In the genomic region with DNA sequence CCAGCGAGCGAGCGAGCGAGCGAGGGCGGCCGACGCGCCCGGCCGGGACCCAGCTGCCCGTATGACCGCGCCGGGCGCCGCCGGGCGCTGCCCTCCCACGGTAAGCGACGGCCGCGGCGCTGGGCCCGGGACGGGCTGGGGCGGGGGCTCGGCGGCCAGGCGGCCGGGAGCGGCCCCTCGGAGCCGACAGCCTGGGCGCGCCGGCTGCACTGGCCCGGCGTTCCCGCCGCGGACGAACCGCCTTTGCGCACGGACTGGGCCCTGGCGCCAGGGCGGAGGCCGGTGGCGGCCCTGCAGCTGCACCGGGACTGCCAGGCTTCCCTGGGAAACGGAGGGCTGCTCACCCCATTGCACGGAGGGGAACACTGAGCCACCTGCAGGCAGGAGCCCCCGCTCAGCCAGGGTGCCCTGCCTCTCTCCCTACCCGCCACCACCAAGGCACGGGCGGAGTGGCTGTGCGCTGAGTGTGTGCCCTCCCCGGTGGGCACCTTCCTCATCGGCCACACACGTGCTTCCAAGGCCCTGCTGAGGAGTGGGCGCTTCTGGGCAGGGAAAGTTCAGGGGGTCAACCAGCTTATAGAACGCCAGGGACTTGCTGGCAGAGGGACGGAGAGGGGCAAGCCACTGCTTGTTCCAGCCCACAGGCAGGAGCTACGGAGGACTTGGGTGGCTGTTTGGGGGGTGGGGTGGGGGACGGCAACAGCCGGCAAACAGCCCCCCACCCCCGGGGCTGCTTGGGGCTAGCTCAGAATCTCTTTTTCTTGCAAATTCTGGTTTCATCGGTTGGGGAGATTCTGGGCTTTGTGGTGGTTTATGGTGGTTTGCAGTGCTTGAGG, we compare ENCODE assay signal across 1 cellular context.
A peak's percentile ranks its signal among the peaks of the same experiment; 100 is the strongest.
TF ChIP-seq lines count a peak whose summit lies in the region.

No MANE protein-coding gene starts in this region.

TF ChIP-seq in HEK293, 187 proteins besides CTCF, POLR2A, EP300 and RAD21 (continued from another document):
- TF ChIP-seq, protein P1, sequence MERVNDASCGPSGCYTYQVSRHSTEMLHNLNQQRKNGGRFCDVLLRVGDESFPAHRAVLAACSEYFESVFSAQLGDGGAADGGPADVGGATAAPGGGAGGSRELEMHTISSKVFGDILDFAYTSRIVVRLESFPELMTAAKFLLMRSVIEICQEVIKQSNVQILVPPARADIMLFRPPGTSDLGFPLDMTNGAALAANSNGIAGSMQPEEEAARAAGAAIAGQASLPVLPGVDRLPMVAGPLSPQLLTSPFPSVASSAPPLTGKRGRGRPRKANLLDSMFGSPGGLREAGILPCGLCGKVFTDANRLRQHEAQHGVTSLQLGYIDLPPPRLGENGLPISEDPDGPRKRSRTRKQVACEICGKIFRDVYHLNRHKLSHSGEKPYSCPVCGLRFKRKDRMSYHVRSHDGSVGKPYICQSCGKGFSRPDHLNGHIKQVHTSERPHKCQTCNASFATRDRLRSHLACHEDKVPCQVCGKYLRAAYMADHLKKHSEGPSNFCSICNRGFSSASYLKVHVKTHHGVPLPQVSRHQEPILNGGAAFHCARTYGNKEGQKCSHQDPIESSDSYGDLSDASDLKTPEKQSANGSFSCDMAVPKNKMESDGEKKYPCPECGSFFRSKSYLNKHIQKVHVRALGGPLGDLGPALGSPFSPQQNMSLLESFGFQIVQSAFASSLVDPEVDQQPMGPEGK (tag by site-specific recombination; IDR thresholded peaks at IDR 0.05), result peak; percentile 61; the same call in 1 of the 2 replicates
- TF ChIP-seq, protein P2, sequence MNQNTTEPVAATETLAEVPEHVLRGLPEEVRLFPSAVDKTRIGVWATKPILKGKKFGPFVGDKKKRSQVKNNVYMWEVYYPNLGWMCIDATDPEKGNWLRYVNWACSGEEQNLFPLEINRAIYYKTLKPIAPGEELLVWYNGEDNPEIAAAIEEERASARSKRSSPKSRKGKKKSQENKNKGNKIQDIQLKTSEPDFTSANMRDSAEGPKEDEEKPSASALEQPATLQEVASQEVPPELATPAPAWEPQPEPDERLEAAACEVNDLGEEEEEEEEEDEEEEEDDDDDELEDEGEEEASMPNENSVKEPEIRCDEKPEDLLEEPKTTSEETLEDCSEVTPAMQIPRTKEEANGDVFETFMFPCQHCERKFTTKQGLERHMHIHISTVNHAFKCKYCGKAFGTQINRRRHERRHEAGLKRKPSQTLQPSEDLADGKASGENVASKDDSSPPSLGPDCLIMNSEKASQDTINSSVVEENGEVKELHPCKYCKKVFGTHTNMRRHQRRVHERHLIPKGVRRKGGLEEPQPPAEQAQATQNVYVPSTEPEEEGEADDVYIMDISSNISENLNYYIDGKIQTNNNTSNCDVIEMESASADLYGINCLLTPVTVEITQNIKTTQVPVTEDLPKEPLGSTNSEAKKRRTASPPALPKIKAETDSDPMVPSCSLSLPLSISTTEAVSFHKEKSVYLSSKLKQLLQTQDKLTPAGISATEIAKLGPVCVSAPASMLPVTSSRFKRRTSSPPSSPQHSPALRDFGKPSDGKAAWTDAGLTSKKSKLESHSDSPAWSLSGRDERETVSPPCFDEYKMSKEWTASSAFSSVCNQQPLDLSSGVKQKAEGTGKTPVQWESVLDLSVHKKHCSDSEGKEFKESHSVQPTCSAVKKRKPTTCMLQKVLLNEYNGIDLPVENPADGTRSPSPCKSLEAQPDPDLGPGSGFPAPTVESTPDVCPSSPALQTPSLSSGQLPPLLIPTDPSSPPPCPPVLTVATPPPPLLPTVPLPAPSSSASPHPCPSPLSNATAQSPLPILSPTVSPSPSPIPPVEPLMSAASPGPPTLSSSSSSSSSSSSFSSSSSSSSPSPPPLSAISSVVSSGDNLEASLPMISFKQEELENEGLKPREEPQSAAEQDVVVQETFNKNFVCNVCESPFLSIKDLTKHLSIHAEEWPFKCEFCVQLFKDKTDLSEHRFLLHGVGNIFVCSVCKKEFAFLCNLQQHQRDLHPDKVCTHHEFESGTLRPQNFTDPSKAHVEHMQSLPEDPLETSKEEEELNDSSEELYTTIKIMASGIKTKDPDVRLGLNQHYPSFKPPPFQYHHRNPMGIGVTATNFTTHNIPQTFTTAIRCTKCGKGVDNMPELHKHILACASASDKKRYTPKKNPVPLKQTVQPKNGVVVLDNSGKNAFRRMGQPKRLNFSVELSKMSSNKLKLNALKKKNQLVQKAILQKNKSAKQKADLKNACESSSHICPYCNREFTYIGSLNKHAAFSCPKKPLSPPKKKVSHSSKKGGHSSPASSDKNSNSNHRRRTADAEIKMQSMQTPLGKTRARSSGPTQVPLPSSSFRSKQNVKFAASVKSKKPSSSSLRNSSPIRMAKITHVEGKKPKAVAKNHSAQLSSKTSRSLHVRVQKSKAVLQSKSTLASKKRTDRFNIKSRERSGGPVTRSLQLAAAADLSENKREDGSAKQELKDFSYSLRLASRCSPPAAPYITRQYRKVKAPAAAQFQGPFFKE (tag by site-specific recombination; IDR thresholded peaks at IDR 0.05; ENCODE audit: borderline replicate concordance), result no peak
- TF ChIP-seq, protein P3, sequence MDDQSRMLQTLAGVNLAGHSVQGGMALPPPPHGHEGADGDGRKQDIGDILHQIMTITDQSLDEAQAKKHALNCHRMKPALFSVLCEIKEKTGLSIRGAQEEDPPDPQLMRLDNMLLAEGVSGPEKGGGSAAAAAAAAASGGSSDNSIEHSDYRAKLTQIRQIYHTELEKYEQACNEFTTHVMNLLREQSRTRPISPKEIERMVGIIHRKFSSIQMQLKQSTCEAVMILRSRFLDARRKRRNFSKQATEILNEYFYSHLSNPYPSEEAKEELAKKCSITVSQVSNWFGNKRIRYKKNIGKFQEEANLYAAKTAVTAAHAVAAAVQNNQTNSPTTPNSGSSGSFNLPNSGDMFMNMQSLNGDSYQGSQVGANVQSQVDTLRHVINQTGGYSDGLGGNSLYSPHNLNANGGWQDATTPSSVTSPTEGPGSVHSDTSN (CRISPR knock-in tag; IDR thresholded peaks at IDR 0.05), result no peak
- TF ChIP-seq YY1 (tag by site-specific recombination; IDR thresholded peaks at IDR 0.05) (no peak), ZNF2 (tag by site-specific recombination; IDR thresholded peaks at IDR 0.05) (0 out of 2 replicates have a peak, but pooled peaks have one; percentile 22), ZNF121 (tag by site-specific recombination; IDR thresholded peaks at IDR 0.05) (peak; percentile 24; the same call in 1 of the 2 replicates), ZNF366 (tag by site-specific recombination; conservative IDR thresholded peaks at IDR 0.05) (no peak), ZNF596 (tag by site-specific recombination; IDR thresholded peaks at IDR 0.05) (no peak), ZNF654 (tag by site-specific recombination; IDR thresholded peaks at IDR 0.05; ENCODE audit: low read depth) (no peak), REPIN1 (tag by site-specific recombination; IDR thresholded peaks at IDR 0.05; ENCODE audit: low read depth) (no peak), ZNF426 (tag by site-specific recombination; IDR thresholded peaks at IDR 0.05) (no peak), ZNF311 (tag by site-specific recombination; IDR thresholded peaks at IDR 0.05; ENCODE audit: borderline replicate concordance) (no peak), ZNF354C (tag by site-specific recombination; IDR thresholded peaks at IDR 0.05; ENCODE audit: borderline replicate concordance, low read depth) (no peak), ZNF610 (tag by site-specific recombination; IDR thresholded peaks at IDR 0.05; ENCODE audit: borderline replicate concordance) (no peak), ZNF146 (tag by site-specific recombination; IDR thresholded peaks at IDR 0.05) (no peak), ZNF624 (tag by site-specific recombination; IDR thresholded peaks at IDR 0.05) (no peak), ZNF777 (tag by site-specific recombination; IDR thresholded peaks at IDR 0.05; ENCODE audit: borderline replicate concordance) (no peak)
- TF ChIP-seq, protein P4, sequence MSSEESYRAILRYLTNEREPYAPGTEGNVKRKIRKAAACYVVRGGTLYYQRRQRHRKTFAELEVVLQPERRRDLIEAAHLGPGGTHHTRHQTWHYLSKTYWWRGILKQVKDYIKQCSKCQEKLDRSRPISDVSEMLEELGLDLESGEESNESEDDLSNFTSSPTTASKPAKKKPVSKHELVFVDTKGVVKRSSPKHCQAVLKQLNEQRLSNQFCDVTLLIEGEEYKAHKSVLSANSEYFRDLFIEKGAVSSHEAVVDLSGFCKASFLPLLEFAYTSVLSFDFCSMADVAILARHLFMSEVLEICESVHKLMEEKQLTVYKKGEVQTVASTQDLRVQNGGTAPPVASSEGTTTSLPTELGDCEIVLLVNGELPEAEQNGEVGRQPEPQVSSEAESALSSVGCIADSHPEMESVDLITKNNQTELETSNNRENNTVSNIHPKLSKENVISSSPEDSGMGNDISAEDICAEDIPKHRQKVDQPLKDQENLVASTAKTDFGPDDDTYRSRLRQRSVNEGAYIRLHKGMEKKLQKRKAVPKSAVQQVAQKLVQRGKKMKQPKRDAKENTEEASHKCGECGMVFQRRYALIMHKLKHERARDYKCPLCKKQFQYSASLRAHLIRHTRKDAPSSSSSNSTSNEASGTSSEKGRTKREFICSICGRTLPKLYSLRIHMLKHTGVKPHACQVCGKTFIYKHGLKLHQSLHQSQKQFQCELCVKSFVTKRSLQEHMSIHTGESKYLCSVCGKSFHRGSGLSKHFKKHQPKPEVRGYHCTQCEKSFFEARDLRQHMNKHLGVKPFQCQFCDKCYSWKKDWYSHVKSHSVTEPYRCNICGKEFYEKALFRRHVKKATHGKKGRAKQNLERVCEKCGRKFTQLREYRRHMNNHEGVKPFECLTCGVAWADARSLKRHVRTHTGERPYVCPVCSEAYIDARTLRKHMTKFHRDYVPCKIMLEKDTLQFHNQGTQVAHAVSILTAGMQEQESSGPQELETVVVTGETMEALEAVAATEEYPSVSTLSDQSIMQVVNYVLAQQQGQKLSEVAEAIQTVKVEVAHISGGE (tag by site-specific recombination; conservative IDR thresholded peaks at IDR 0.05; ENCODE audit: low read depth), result no peak
- TF ChIP-seq, protein P5, sequence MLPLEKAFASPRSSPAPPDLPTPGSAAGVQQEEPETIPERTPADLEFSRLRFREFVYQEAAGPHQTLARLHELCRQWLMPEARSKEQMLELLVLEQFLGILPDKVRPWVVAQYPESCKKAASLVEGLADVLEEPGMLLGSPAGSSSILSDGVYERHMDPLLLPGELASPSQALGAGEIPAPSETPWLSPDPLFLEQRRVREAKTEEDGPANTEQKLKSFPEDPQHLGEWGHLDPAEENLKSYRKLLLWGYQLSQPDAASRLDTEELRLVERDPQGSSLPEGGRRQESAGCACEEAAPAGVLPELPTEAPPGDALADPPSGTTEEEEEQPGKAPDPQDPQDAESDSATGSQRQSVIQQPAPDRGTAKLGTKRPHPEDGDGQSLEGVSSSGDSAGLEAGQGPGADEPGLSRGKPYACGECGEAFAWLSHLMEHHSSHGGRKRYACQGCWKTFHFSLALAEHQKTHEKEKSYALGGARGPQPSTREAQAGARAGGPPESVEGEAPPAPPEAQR (tag by site-specific recombination; IDR thresholded peaks at IDR 0.05), result no peak
- TF ChIP-seq, protein P6, sequence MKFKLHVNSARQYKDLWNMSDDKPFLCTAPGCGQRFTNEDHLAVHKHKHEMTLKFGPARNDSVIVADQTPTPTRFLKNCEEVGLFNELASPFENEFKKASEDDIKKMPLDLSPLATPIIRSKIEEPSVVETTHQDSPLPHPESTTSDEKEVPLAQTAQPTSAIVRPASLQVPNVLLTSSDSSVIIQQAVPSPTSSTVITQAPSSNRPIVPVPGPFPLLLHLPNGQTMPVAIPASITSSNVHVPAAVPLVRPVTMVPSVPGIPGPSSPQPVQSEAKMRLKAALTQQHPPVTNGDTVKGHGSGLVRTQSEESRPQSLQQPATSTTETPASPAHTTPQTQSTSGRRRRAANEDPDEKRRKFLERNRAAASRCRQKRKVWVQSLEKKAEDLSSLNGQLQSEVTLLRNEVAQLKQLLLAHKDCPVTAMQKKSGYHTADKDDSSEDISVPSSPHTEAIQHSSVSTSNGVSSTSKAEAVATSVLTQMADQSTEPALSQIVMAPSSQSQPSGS (tag by site-specific recombination; IDR thresholded peaks at IDR 0.05; ENCODE audit: low read depth), result no peak
- TF ChIP-seq, protein P7, sequence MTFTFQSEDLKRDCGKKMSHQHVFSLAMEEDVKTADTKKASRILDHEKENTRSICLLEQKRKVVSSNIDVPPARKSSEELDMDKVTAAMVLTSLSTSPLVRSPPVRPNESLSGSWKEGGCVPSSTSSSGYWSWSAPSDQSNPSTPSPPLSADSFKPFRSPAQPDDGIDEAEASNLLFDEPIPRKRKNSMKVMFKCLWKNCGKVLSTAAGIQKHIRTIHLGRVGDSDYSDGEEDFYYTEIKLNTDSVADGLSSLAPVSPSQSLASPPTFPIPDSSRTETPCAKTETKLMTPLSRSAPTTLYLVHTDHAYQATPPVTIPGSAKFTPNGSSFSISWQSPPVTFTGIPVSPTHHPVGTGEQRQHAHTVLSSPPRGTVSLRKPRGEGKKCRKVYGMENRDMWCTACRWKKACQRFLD (tag by site-specific recombination; IDR thresholded peaks at IDR 0.05), result no peak
- TF ChIP-seq, protein P8, sequence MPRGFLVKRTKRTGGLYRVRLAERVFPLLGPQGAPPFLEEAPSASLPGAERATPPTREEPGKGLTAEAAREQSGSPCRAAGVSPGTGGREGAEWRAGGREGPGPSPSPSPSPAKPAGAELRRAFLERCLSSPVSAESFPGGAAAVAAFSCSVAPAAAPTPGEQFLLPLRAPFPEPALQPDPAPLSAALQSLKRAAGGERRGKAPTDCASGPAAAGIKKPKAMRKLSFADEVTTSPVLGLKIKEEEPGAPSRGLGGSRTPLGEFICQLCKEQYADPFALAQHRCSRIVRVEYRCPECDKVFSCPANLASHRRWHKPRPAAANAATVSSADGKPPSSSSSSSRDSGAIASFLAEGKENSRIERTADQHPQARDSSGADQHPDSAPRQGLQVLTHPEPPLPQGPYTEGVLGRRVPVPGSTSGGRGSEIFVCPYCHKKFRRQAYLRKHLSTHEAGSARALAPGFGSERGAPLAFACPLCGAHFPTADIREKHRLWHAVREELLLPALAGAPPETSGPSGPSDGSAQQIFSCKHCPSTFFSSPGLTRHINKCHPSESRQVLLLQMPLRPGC (tag by site-specific recombination; IDR thresholded peaks at IDR 0.05), result no peak
